In the genomic region with DNA sequence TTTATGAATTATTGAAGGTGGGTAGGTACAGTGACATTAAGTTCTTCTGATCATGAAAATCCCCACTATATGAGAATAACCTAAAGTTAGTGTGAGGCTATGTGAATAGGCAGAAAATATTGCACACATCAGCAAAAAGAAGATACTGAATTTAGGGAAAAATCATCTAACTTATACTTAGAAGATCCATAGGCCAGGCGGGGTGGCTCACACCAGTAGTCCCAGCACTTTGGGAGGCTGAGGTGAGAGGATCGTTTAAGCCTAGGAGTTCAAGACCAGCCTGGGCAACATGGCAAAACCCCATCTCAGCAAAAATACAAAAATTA, we compare ENCODE assay signal across 21 cellular contexts. TPM values are rescaled to one million over a fixed set of nuclear protein-coding genes. Genes with fewer than 3 reads are reported as not detected.
DNase-seq lines count a peak whose midpoint lies in the region; ATAC-seq, FAIRE-seq and TF ChIP-seq lines count a peak whose summit lies in the region.
"Had no signal": no experiment of that assay in that cellular context is flagged by ENCODE, and none has a peak within 500 bp of the region (broad histone marks: within the 10 kb centered on the region; RNA-seq: fewer than 3 reads in every experiment).

No MANE protein-coding gene starts in this region.

- no peaks in the 10 kb centered on the region for H3K79me2 ChIP-seq in SK-N-SH (ENCODE audit: insufficient read depth)

- H3K27ac Mint-ChIP-seq in Calu3 (ENCODE audit: unreplicated experiment) = peak overlapping the region; percentile 48
- H3K27ac Mint-ChIP-seq: GM23338 had no signal

- intact Hi-C loops in A673 (cut with micrococcal nuclease; ENCODE audit: unreplicated experiment) = no loop called here
- intact Hi-C loops in Calu3 (cut with micrococcal nuclease; ENCODE audit: unreplicated experiment) = no loop called here

- ATAC-seq in GM18867 (IDR thresholded peaks at IDR 0.05; ENCODE audit: unreplicated experiment) (no peak), GM18519 (IDR thresholded peaks at IDR 0.05; ENCODE audit: low FRiP score, unreplicated experiment) (no peak)
- ATAC-seq: GM23338, HCT116, Panc1 had no signal

- DNase-seq in A673 (ENCODE audit: low spot score) = no peak
- DNase-seq in Calu3 = no peak
- DNase-seq in SJSA1 (ENCODE audit: low read depth in 1 of 2, low spot score in 2 of 2) = no peak
- no peak for DNase-seq in epithelial cell of prostate (ENCODE audit: low read depth, low spot score)
- DNase-seq in SK-N-SH = no peak
- DNase-seq in HTR-8/SVneo (ENCODE audit: insufficient read length, low spot score) = no peak
- DNase-seq: COR-L47, NCI-H1417 treated with DMSO at 0.1 percent for 48 hours, NCI-H187 treated with DMSO at 0.1 percent for 48 hours, NCI-H2227 treated with DMSO at 0.1 percent for 48 hours, NCI-H510A treated with DMSO at 0.1 percent for 48 hours, SJCRH30, SW 1271 had no signal

- no peak for TF ChIP-seq RAD21 in SK-N-SH (IDR thresholded peaks at IDR 0.05; ENCODE audit: low read length)

- POLR2A ChIA-PET in A673 (lab: Charles Lee; ENCODE audit: low non-redundant PET) = no interaction called here
- POLR2A ChIA-PET in SK-N-SH (lab: Yijun Ruan, JAX) = no interaction called here

- H3K36me3 ChIP-seq in A673 (ENCODE audit: insufficient read depth, low read length, poor library complexity, severe bottlenecking) (no peaks in the 10 kb centered on the region), SJSA1 (no peaks in the 10 kb centered on the region), SK-N-SH (replicated peaks in 1 of 2; ENCODE audit: control insufficient read depth in 1 of 2, insufficient read depth in 2 of 2, low read length in 1 of 2) (no peaks in the 10 kb centered on the region)
- H3K36me3 ChIP-seq: SJCRH30 had no signal

- no peak for FAIRE-seq in HTR-8/SVneo (lab: Jason Lieb, UNC)
- FAIRE-seq: A204.1, G401.6 had no signal

- H3K36me3 Mint-ChIP-seq in Calu3 (ENCODE audit: insufficient read depth, unreplicated experiment) = peaks cover 5% of the 10 kb centered on the region

- H3K9me2 ChIP-seq in SK-N-SH = no peaks in the 10 kb centered on the region

- H3F3A ChIP-seq in SK-N-SH (replicated peaks; ENCODE audit: insufficient read depth) = no peaks in the 10 kb centered on the region

- no peak overlapping the region; the same call in 1 of the 2 replicates for H2AFZ ChIP-seq in SK-N-SH (ENCODE audit: low read depth)
- H2AFZ ChIP-seq: GM23338 had no signal

- H3K27ac ChIP-seq in A673 (ENCODE audit: low read depth, low read length, poor library complexity, severe bottlenecking) = peak overlapping the region; percentile 40
- H3K27ac ChIP-seq in SJSA1 = peak overlapping the region; percentile 70
- H3K27ac ChIP-seq in epithelial cell of prostate = peak overlapping the region; percentile 47
- H3K27ac ChIP-seq in SK-N-SH (ENCODE audit: low read depth in 2 of 2, low read length in 1 of 2) = peak overlapping the region in 1 of 2 experiments; percentile 18; a peak in 1 of 4 replicates
- H3K27ac ChIP-seq: KMS-11, SJCRH30 had no signal

- H3K9ac ChIP-seq in SK-N-SH = no peak overlapping the region
- H3K9ac ChIP-seq: KMS-11 had no signal

- CTCF ChIA-PET in A673 (lab: Charles Lee) = no interaction called here
- CTCF ChIA-PET in Calu3 (lab: Charles Lee) = interaction anchor here (0.7 kb wide), 1 partner anchor 23 kb away, joined by 3 read pairs; no protein-coding TSS in a partner anchor
- CTCF ChIA-PET in SK-N-SH (lab: Yijun Ruan, JAX) = interaction anchor here (1.5 kb wide), 1 partner anchor 116 kb away, joined by 3 read pairs; no protein-coding TSS in a partner anchor

- no peaks in the 10 kb centered on the region for H3K27me3 Mint-ChIP-seq in Calu3 (ENCODE audit: unreplicated experiment)

- no peaks in the 10 kb centered on the region for H3K27me3 ChIP-seq in A673 (replicated peaks; ENCODE audit: insufficient read depth, low read depth, low read length, poor library complexity)
- H3K27me3 ChIP-seq in SJSA1 (replicated peaks) = no peaks in the 10 kb centered on the region
- H3K27me3 ChIP-seq in SK-N-SH (ENCODE audit: insufficient read depth) = no peaks in the 10 kb centered on the region
- H3K27me3 ChIP-seq: SJCRH30 had no signal

- WGBS in SK-N-SH (ENCODE audit: low lambda C conversion rate) = 68% methylated on average over 2 of the region's 2 CpGs

- no peaks in the 10 kb centered on the region for H3K9me3 ChIP-seq in A673 (ENCODE audit: low read depth, low read length, poor library complexity, severe bottlenecking)
- H3K9me3 ChIP-seq in SJSA1 (replicated peaks) = no peaks in the 10 kb centered on the region
- no peaks in the 10 kb centered on the region for H3K9me3 ChIP-seq in SK-N-SH

- H4K20me1 ChIP-seq in SK-N-SH (ENCODE audit: insufficient read depth) = no peaks in the 10 kb centered on the region

- no peaks in the 10 kb centered on the region for H3K9me3 Mint-ChIP-seq in Calu3 (ENCODE audit: low read depth, unreplicated experiment)

- TF ChIP-seq CTCF in A673 (conservative IDR thresholded peaks at IDR 0.05; ENCODE audit: low read depth, low read length) = no peak
- TF ChIP-seq CTCF in Calu3 (IDR thresholded peaks at IDR 0.05; ENCODE audit: unreplicated experiment) = no peak
- TF ChIP-seq CTCF in SK-N-SH (IDR thresholded peaks at IDR 0.05) = no peak

- peaks cover 26% of the 10 kb centered on the region for H3K4me1 Mint-ChIP-seq in Calu3 (ENCODE audit: low read depth, unreplicated experiment)

- no peak overlapping the region for H3K4me2 ChIP-seq in SK-N-SH
- H3K4me2 ChIP-seq: GM23338, KMS-11 had no signal

- no peak for TF ChIP-seq EP300 in SK-N-SH (IDR thresholded peaks at IDR 0.05; ENCODE audit: borderline replicate concordance in 1 of 2, low read depth in 1 of 2, low read length in 1 of 2)

- H3K4me1 ChIP-seq in A673 (ENCODE audit: insufficient read depth, low read length, poor library complexity, severe bottlenecking) (peaks cover 8% of the 10 kb centered on the region), SJSA1 (replicated peaks) (peaks cover 21% of the 10 kb centered on the region), SK-N-SH (ENCODE audit: control insufficient read depth in 1 of 2, insufficient read depth in 2 of 2, low read depth in 1 of 2, low read length in 1 of 2) (peaks cover 0 to 13% of the 10 kb centered on the region in 2 experiments; a peak in 1 of 4 replicates)
- H3K4me1 ChIP-seq: SJCRH30 had no signal

- H3K4me3 Mint-ChIP-seq in Calu3 (ENCODE audit: low read depth, unreplicated experiment) = no peak overlapping the region
- H3K4me3 Mint-ChIP-seq: GM23338 had no signal

- H3K4me3 ChIP-seq in A673 (ENCODE audit: low read depth, low read length, poor library complexity, severe bottlenecking) = no peak overlapping the region
- no peak overlapping the region for H3K4me3 ChIP-seq in SJSA1
- H3K4me3 ChIP-seq in SK-N-SH (ENCODE audit: low read depth in 2 of 2, low read length in 1 of 2) = no peak overlapping the region
- H3K4me3 ChIP-seq: GM23338, SJCRH30 had no signal

- BruUV-seq in A673 (replicated peaks; lab: Mats Ljungman, UMichigan) (no TSS peak), Calu3 (replicated peaks; lab: Mats Ljungman, UMichigan) (no TSS peak)

TF ChIP-seq in SK-N-SH, 30 proteins besides CTCF, POLR2A, EP300 and RAD21:
- no peak for TF ChIP-seq PBX3 (IDR thresholded peaks at IDR 0.05)
- TF ChIP-seq, protein P1, sequence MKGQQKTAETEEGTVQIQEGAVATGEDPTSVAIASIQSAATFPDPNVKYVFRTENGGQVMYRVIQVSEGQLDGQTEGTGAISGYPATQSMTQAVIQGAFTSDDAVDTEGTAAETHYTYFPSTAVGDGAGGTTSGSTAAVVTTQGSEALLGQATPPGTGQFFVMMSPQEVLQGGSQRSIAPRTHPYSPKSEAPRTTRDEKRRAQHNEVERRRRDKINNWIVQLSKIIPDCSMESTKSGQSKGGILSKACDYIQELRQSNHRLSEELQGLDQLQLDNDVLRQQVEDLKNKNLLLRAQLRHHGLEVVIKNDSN (IDR thresholded peaks at IDR 0.05; ENCODE audit: borderline replicate concordance, low read depth) = no peak

RNA-seq across cellular contexts. Expression of gene ARHGAP12, which starts 49.5 kb away (rescaled TPM):
- total RNA-seq in A673 (2021) = 28.3 and 30.0 TPM in 2 replicates
- total RNA-seq in Calu3 (2022) = 56.0 and 60.7 TPM in 2 replicates
- total RNA-seq in SJSA1 (2014; rRNA removed; shearing (Covaris generic)) = 15.8 and 25.8 TPM in 2 replicates
- 8.6 and 12.2 TPM in 2 replicates for polyA plus RNA-seq in SK-N-SH (2012; rRNA removed)
- polyA plus RNA-seq in SK-N-SH (2012; cell fraction: cytosol; rRNA removed) = 12.2 and 14.3 TPM in 2 replicates
- 9.5 and 23.9 TPM in 2 replicates for polyA plus RNA-seq in SK-N-SH (2012; cell fraction: nucleus; rRNA removed)
